ENCODE assay signal across 1 cellular context in the genomic region with DNA sequence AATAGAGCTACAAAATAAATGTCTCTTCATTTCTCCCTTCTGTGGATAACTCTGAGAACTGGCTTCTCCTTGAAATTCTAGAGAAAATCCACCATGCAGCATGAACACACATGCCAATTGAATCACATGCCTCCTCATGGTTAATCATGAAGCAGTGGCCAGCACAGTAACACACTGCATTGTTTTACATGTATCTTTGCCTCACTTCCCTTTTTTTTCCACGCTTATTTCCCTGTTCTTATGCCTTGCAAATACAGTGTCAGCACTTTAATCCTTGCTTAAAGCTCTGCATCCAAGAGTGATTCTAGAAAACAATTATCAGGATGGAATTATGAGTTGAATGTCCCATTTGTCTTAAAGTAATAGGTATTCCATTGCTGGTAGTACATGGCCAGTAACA.
TF ChIP-seq lines count a peak whose summit lies in the region.

No MANE protein-coding gene starts in this region.

TF ChIP-seq in HepG2, 621 proteins besides CTCF, POLR2A, EP300 and RAD21:
- TF ChIP-seq HDAC1 (CRISPR knock-in tag; IDR thresholded peaks at IDR 0.05) (no peak), MAFK (conservative IDR thresholded peaks at IDR 0.05 in 1 of 2, IDR thresholded peaks at IDR 0.05 in 1 of 2; ENCODE audit: low read length in 2 of 2) (peak in 1 of 2 experiments; percentile 34; a peak in 1 of 4 replicates), ZBTB38 (CRISPR knock-in tag; IDR thresholded peaks at IDR 0.05) (no peak), STAT5B (CRISPR knock-in tag; IDR thresholded peaks at IDR 0.05) (no peak), HOXD1 (CRISPR knock-in tag; IDR thresholded peaks at IDR 0.05) (no peak)
TF ChIP-seq in HepG2: peak in this region for 1.
